1 cellular context compared by ENCODE assay signal in the genomic region with DNA sequence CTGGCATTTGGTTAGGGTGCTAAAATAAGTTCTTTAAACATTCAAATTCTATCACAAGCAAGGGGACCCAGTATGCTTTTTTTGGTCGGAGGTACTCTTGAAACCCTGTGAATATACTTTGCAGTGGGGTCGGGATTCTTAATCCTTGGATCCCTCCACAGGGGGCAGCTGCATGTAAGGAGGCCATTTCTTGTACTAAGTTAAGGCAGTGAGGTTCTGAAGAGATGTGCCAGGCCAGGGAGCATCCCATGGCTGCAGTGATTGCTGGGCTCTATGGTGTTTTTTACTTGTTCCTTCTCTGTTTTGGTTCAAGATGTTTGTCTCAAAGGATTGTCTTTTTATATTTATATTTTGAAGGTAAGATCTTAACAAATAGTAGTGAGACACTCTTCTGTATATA.
TF ChIP-seq lines count a peak whose summit lies in the region.

No MANE protein-coding gene starts in this region.

TF ChIP-seq in HepG2, 621 proteins besides CTCF, POLR2A, EP300 and RAD21:
- TF ChIP-seq RBM22 (optimal IDR thresholded peaks at IDR 0.05; ENCODE audit: low read length), result peak; percentile 89
- TF ChIP-seq EHMT2 (IDR thresholded peaks at IDR 0.05; ENCODE audit: borderline replicate concordance, low read depth, low read length), result no peak
- TF ChIP-seq ZNF629 (CRISPR knock-in tag; conservative IDR thresholded peaks at IDR 0.05), result no peak
- TF ChIP-seq, protein P1, sequence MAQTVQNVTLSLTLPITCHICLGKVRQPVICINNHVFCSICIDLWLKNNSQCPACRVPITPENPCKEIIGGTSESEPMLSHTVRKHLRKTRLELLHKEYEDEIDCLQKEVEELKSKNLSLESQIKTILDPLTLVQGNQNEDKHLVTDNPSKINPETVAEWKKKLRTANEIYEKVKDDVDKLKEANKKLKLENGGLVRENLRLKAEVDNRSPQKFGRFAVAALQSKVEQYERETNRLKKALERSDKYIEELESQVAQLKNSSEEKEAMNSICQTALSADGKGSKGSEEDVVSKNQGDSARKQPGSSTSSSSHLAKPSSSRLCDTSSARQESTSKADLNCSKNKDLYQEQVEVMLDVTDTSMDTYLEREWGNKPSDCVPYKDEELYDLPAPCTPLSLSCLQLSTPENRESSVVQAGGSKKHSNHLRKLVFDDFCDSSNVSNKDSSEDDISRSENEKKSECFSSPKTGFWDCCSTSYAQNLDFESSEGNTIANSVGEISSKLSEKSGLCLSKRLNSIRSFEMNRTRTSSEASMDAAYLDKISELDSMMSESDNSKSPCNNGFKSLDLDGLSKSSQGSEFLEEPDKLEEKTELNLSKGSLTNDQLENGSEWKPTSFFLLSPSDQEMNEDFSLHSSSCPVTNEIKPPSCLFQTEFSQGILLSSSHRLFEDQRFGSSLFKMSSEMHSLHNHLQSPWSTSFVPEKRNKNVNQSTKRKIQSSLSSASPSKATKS (CRISPR knock-in tag; IDR thresholded peaks at IDR 0.05), result 0 out of 2 replicates have a peak, but pooled peaks have one; percentile 26
- TF ChIP-seq PHF8 (CRISPR knock-in tag; IDR thresholded peaks at IDR 0.05), result no peak
- TF ChIP-seq, protein P2, sequence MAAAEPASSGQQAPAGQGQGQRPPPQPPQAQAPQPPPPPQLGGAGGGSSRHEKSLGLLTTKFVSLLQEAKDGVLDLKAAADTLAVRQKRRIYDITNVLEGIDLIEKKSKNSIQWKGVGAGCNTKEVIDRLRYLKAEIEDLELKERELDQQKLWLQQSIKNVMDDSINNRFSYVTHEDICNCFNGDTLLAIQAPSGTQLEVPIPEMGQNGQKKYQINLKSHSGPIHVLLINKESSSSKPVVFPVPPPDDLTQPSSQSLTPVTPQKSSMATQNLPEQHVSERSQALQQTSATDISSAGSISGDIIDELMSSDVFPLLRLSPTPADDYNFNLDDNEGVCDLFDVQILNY (CRISPR knock-in tag; conservative IDR thresholded peaks at IDR 0.05), result no peak
- TF ChIP-seq KLF16 (CRISPR knock-in tag; IDR thresholded peaks at IDR 0.05), result no peak
- TF ChIP-seq SMC3 (IDR thresholded peaks at IDR 0.05; ENCODE audit: low read length), result no peak
- no peak for TF ChIP-seq MYNN (CRISPR knock-in tag; IDR thresholded peaks at IDR 0.05; ENCODE audit: low read depth)
